28 cellular contexts compared by ENCODE assay signal in the genomic region with DNA sequence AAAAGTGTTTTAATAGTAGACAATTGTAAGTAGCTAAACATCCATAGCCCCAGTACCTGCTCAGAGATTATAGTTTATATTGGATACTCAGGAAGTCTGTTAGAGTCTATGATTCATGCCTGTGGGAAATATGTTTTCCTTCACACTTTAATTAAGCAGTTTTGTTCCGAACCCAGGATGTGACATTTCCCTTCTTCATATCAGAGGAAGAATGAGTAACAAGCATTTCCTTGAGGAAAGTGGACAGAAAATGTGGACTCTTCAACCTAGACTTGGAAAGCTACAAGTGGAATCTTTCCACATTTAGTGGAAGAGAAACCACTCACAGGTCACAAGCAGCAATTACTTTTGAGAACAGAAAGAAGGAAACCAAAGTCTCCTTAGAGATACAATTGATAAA.
"Had no signal": no experiment of that assay in that cellular context is flagged by ENCODE, and none has a peak within 500 bp of the region (broad histone marks: within the 10 kb centered on the region; RNA-seq: fewer than 3 reads in every experiment).

No MANE protein-coding gene starts in this region.

- H3K9me3 ChIP-seq: gastrocnemius medialis, heart left ventricle, right atrium auricular region, suprapubic skin, transverse colon, upper lobe of right lung, uterus had no signal

- H3K27me3 ChIP-seq: gastrocnemius medialis, heart left ventricle, hepatocyte, neural progenitor cell, right atrium auricular region, suprapubic skin, transverse colon, upper lobe of right lung, uterus had no signal

- FAIRE-seq: kidney had no signal

- H3K4me1 ChIP-seq: gastrocnemius medialis, heart left ventricle, neural progenitor cell, parathyroid adenoma, right atrium auricular region, suprapubic skin, transverse colon, upper lobe of right lung, uterus had no signal

- DNase-seq: cortex of kidney; effector CD8-positive, alpha-beta T cell; endodermal cell; foreskin fibroblast; gastrocnemius medialis; heart left ventricle; kidney; mammary epithelial cell; mesendoderm; midbrain; naive thymus-derived CD4-positive, alpha-beta T cell; stimulated activated CD4-positive, alpha-beta T cell treated with anti-CD3 and anti-CD28 coated beads, Interleukin-12 subunit alpha, Interleukin-12 subunit beta, amount 100 ng/mL, for 4 hours; stimulated activated CD4-positive, alpha-beta T cell treated with anti-CD3 and anti-CD28 coated beads, Interleukin-1b, Interleukin-23, amount 100 ng/mL, for 48 hours; stimulated activated CD4-positive, alpha-beta T cell treated with anti-CD3 and anti-CD28 coated beads, Interleukin-4, amount 100 ng/mL, for 1 hour; stimulated activated CD8-positive, alpha-beta memory T cell treated with anti-CD3 and anti-CD28 coated beads, Interleukin-4, amount 100 ng/mL, for 48 hours; stimulated activated naive CD4-positive, alpha-beta T cell; stimulated activated naive CD8-positive, alpha-beta T cell treated with anti-CD3 and anti-CD28 coated beads, Interleukin-15, amount 100 ng/mL, for 72 hours; transverse colon; upper lobe of right lung; uterus had no signal

- H3K79me2 ChIP-seq: hepatocyte, parathyroid adenoma had no signal

- H2AFZ ChIP-seq: hepatocyte, neural progenitor cell, parathyroid adenoma had no signal

- H3K36me3 ChIP-seq: gastrocnemius medialis, heart left ventricle, neural progenitor cell, right atrium auricular region, suprapubic skin, transverse colon, upper lobe of right lung, uterus had no signal

- H3K9ac ChIP-seq: neural progenitor cell, parathyroid adenoma had no signal

- H3K27ac ChIP-seq: gastrocnemius medialis, hepatocyte, neural progenitor cell, parathyroid adenoma, right atrium auricular region, suprapubic skin, transverse colon, upper lobe of right lung, uterus had no signal

- H3K4me2 ChIP-seq: hepatocyte, neural progenitor cell, smooth muscle cell had no signal

- ATAC-seq: gastrocnemius medialis; left lobe of liver; naive thymus-derived CD4-positive, alpha-beta T cell; sciatic nerve; stimulated activated naive CD8-positive, alpha-beta T cell treated with anti-CD3 and anti-CD28 coated beads, Interleukin-15, amount 100 ng/mL, for 72 hours; upper lobe of right lung had no signal

- H3K4me3 ChIP-seq: gastrocnemius medialis, heart left ventricle, hepatocyte, neural progenitor cell, right atrium auricular region, smooth muscle cell, suprapubic skin, transverse colon, upper lobe of right lung, uterus had no signal
